Comparison of ENCODE assay signal across 30 cellular contexts in genomic region chr14:34913619-34914018, GRCh38.
"Had no signal": no experiment of that assay in that cellular context is flagged by ENCODE, and none has a peak within 500 bp of the region (broad histone marks: within the 10 kb centered on the region; RNA-seq: fewer than 3 reads in every experiment).

No MANE protein-coding gene starts in this region.

- H3K4me3 ChIP-seq: adrenal gland, body of pancreas, esophagus muscularis mucosa, gastrocnemius medialis, heart left ventricle had no signal

- H3K4me1 ChIP-seq: adrenal gland, body of pancreas, esophagus muscularis mucosa, foreskin keratinocyte, gastrocnemius medialis had no signal

- H3K36me3 ChIP-seq: adrenal gland, esophagus muscularis mucosa, gastrocnemius medialis, heart left ventricle had no signal

- H3K27ac ChIP-seq: adrenal gland, body of pancreas, esophagus muscularis mucosa, foreskin keratinocyte, gastrocnemius medialis, heart left ventricle had no signal

- ATAC-seq: activated CD4-positive, alpha-beta T cell treated with anti-CD3 and anti-CD28 coated beads for 36 hours; activated CD8-positive, alpha-beta memory T cell treated with anti-CD3 and anti-CD28 coated beads, Interleukin-2, amount 10 ng/mL, durations not matched to agents 7 days and 5 days; activated CD8-positive, alpha-beta T cell treated with anti-CD3 and anti-CD28 coated beads, Interleukin-2, amount 10 ng/mL, durations not matched to agents 7 days and 5 days; activated naive CD8-positive, alpha-beta T cell treated with anti-CD3 and anti-CD28 coated beads, Interleukin-2, amount 50 U/mL, for 24 hours; body of pancreas; effector memory CD8-positive, alpha-beta T cell; foreskin keratinocyte; gastrocnemius medialis; heart left ventricle had no signal

- H3K27me3 ChIP-seq: adrenal gland, body of pancreas, esophagus muscularis mucosa, foreskin keratinocyte, gastrocnemius medialis, heart left ventricle had no signal

- FAIRE-seq: colon had no signal

- H3K9me3 ChIP-seq: adrenal gland, body of pancreas, esophagus muscularis mucosa, gastrocnemius medialis, heart left ventricle had no signal

- DNase-seq: activated CD4-positive, alpha-beta memory T cell treated with anti-CD3 and anti-CD28 coated beads for 36 hours; activated CD4-positive, alpha-beta T cell treated with anti-CD3 and anti-CD28 coated beads for 36 hours; activated CD4-positive, alpha-beta T cell treated with anti-CD3 and anti-CD28 coated beads, Interleukin-2, amount 10 ng/mL, durations not matched to agents 24 days and 14 days; activated CD4-positive, CD25-positive, alpha-beta regulatory T cell; activated CD4-positive, CD25-positive, alpha-beta regulatory T cell treated with anti-CD3 and anti-CD28 coated beads, Interleukin-2, amount 50 U/mL, for 72 hours; activated CD8-positive, alpha-beta memory T cell treated with anti-CD3 and anti-CD28 coated beads, Interleukin-2, amount 10 ng/mL, durations not matched to agents 7 days and 5 days; activated CD8-positive, alpha-beta memory T cell treated with anti-CD3 and anti-CD28 coated beads, Interleukin-2, amount 50 U/mL, for 4 hours; activated CD8-positive, alpha-beta T cell treated with anti-CD3 and anti-CD28 coated beads, Interleukin-2, amount 10 ng/mL, durations not matched to agents 7 days and 5 days; activated effector memory CD4-positive, alpha-beta T cell treated with anti-CD3 and anti-CD28 coated beads, Interleukin-2, amount 50 U/mL, for 16 hours; activated naive CD4-positive, alpha-beta T cell treated with anti-CD3 and anti-CD28 coated beads for 36 hours; activated naive CD8-positive, alpha-beta T cell treated with anti-CD3 and anti-CD28 coated beads for 36 hours; activated naive CD8-positive, alpha-beta T cell treated with anti-CD3 and anti-CD28 coated beads, Interleukin-2, amount 50 U/mL, for 24 hours; activated T-cell treated with anti-CD3 and anti-CD28 coated beads, Interleukin-2, amount 50 U/mL, for 1 hour; activated T-cell treated with anti-CD3 and anti-CD28 coated beads, Interleukin-2, amount 50 U/mL, for 48 hours; adrenal gland; amygdala; aorta; body of pancreas; caudate nucleus; cortex of kidney; dermis blood vessel endothelial cell; effector CD4-positive, alpha-beta T cell; effector memory CD8-positive, alpha-beta T cell; foreskin keratinocyte; gastrocnemius medialis; glutamatergic neuron; heart left ventricle; T1000 had no signal
